In genomic region chr4:3364634-3365314, GRCh38 we compare ENCODE assay signal across 19 cellular contexts.
"Had no signal": no experiment of that assay in that cellular context is flagged by ENCODE, and none has a peak within 500 bp of the region (broad histone marks: within the 10 kb centered on the region; RNA-seq: fewer than 3 reads in every experiment).

No MANE protein-coding gene starts in this region.

- H3K4me3 ChIP-seq: adrenal gland, breast epithelium, gastrocnemius medialis, left ventricle myocardium inferior, mucosa of descending colon, neural progenitor cell had no signal

- H3K4me2 ChIP-seq: neural progenitor cell had no signal

- H3K36me3 Mint-ChIP-seq: activated naive CD4-positive, alpha-beta T cell treated with anti-CD3 and anti-CD28 coated beads, Interleukin-2, amount 50 U/mL, for 72 hours; naive B cell; neural progenitor cell; stimulated activated memory B cell treated with anti-CD40 and anti-IgM and Interleukin-4, amounts not matched to agents 10 μg/mL and 1 μg/mL and 100 μg/mL, for 72 hours had no signal

- DNase-seq: activated CD4-positive, alpha-beta memory T cell treated with anti-CD3 and anti-CD28 coated beads, Interleukin-2, amount 10 ng/mL, durations not matched to agents 7 days and 5 days; activated CD4-positive, alpha-beta T cell treated with anti-CD3 and anti-CD28 coated beads for 4 hours; activated gamma-delta T cell; activated T-cell treated with anti-CD3 and anti-CD28 coated beads, Interleukin-2, amount 50 U/mL, for 72 hours; cortex of kidney; gastrocnemius medialis; kidney; left ventricle myocardium inferior; mucosa of descending colon; naive B cell; stimulated activated CD4-positive, alpha-beta T cell treated with anti-CD3 and anti-CD28 coated beads, Interleukin-4, amount 100 ng/mL, for 4 hours had no signal

- H3K4me3 Mint-ChIP-seq: activated CD4-positive, alpha-beta memory T cell treated with anti-CD3 and anti-CD28 coated beads, Interleukin-2, amount 10 ng/mL, durations not matched to agents 7 days and 5 days; activated T-cell treated with anti-CD3 and anti-CD28 coated beads, Interleukin-2, amount 50 U/mL, for 72 hours; memory B cell; neural progenitor cell; stimulated activated memory B cell treated with anti-CD40 and anti-IgM and Interleukin-4, amounts not matched to agents 10 μg/mL and 1 μg/mL and 100 μg/mL, for 72 hours; T-helper 2 cell treated with Interferon-gamma antibody and Interleukin-4, amounts not matched to agents 5 μg/mL and 100 μg/mL, for 36 hours had no signal

- H3K27ac ChIP-seq: adrenal gland, breast epithelium, gastrocnemius medialis, left ventricle myocardium inferior, neural progenitor cell had no signal

- ATAC-seq: activated naive CD4-positive, alpha-beta T cell treated with anti-CD3 and anti-CD28 coated beads, Interleukin-2, amount 50 U/mL, for 72 hours; activated T-cell treated with anti-CD3 and anti-CD28 coated beads, Interleukin-2, amount 50 U/mL, for 72 hours; gastrocnemius medialis; mucosa of descending colon; sciatic nerve; stimulated activated memory B cell treated with anti-CD40 and anti-IgM and Interleukin-4, amounts not matched to agents 10 μg/mL and 1 μg/mL and 100 μg/mL, for 72 hours had no signal

- H3K9me3 ChIP-seq: adrenal gland, breast epithelium, gastrocnemius medialis, left ventricle myocardium inferior, mucosa of descending colon had no signal

- H3K36me3 ChIP-seq: adrenal gland, breast epithelium, gastrocnemius medialis, left ventricle myocardium inferior, neural progenitor cell had no signal

- H3K27ac Mint-ChIP-seq: activated CD4-positive, alpha-beta memory T cell treated with anti-CD3 and anti-CD28 coated beads, Interleukin-2, amount 10 ng/mL, durations not matched to agents 7 days and 5 days; activated T-cell treated with anti-CD3 and anti-CD28 coated beads, Interleukin-2, amount 50 U/mL, for 72 hours; memory B cell; neural progenitor cell; stimulated activated memory B cell treated with anti-CD40 and anti-IgM and Interleukin-4, amounts not matched to agents 10 μg/mL and 1 μg/mL and 100 μg/mL, for 72 hours; T-helper 2 cell treated with Interferon-gamma antibody and Interleukin-4, amounts not matched to agents 5 μg/mL and 100 μg/mL, for 36 hours had no signal

- H3K9me3 Mint-ChIP-seq: activated CD4-positive, alpha-beta memory T cell treated with anti-CD3 and anti-CD28 coated beads, Interleukin-2, amount 10 ng/mL, durations not matched to agents 7 days and 5 days; activated naive CD4-positive, alpha-beta T cell treated with anti-CD3 and anti-CD28 coated beads, Interleukin-2, amount 50 U/mL, for 72 hours; activated T-cell treated with anti-CD3 and anti-CD28 coated beads, Interleukin-2, amount 50 U/mL, for 72 hours; memory B cell; neural progenitor cell; T-helper 2 cell treated with Interferon-gamma antibody and Interleukin-4, amounts not matched to agents 5 μg/mL and 100 μg/mL, for 36 hours had no signal

- H3K9ac ChIP-seq: neural progenitor cell had no signal

- H3K27me3 ChIP-seq: adrenal gland, breast epithelium, gastrocnemius medialis, neural progenitor cell had no signal
